ENCODE assay signal across 23 cellular contexts in genomic region chr16:49799172-49799571, GRCh38. TPM values are rescaled to one million over a fixed set of nuclear protein-coding genes. Genes with fewer than 3 reads are reported as not detected.
DNase-seq lines count a peak whose midpoint lies in the region; ATAC-seq, FAIRE-seq and TF ChIP-seq lines count a peak whose summit lies in the region.
"Had no signal": no experiment of that assay in that cellular context is flagged by ENCODE, and none has a peak within 500 bp of the region (broad histone marks: within the 10 kb centered on the region; RNA-seq: fewer than 3 reads in every experiment).

No MANE protein-coding gene starts in this region.

- no peak overlapping the region for H2AFZ ChIP-seq in H1 (ENCODE audit: low read length)
- no peak overlapping the region for H2AFZ ChIP-seq in neural progenitor cell (replicated peaks)

- H2AK5ac ChIP-seq in H1 (ENCODE audit: low read depth, low read length): peak overlapping the region; percentile 28; the same call in 1 of the 2 replicates

- H3K4me2 ChIP-seq in H1 (ENCODE audit: insufficient read depth in 1 of 2, low read depth in 2 of 2, low read length in 2 of 2): peak overlapping the region; percentile 20 to 21; a peak in 3 of 4 replicates
- H3K4me2 ChIP-seq in neural progenitor cell: peak overlapping the region; percentile 43

- no peak for TF ChIP-seq EP300 in H1 (IDR thresholded peaks at IDR 0.05; ENCODE audit: borderline replicate concordance in 1 of 2, low read depth in 2 of 2, low read length in 2 of 2)

- CTCF ChIA-PET in H1 (lab: Charles Lee; ENCODE audit: partially characterized antibody): interaction anchor here (0.7 to 3.2 kb wide), 8 partner anchors 10 to 161 kb away, joined by 3 to 12 read pairs (median 4); no protein-coding TSS in a partner anchor

- H3K56ac ChIP-seq in H1 (replicated peaks; ENCODE audit: insufficient read length, low read depth, low read length): no peak overlapping the region

- WGBS in H1 (ENCODE audit: extremely low coverage in 1 of 2, insufficient coverage in 1 of 2, insufficient read length in 1 of 2, insufficient replicate concordance in 2 of 2, low coverage in 1 of 2, low lambda C conversion rate in 2 of 2, missing lambda C conversion rate in 1 of 2), 2 experiments: 55% methylated on average over 2 of the region's 4 CpGs; no CpG with 5 or more reads in 1 of the 2 experiments

- peak overlapping the region; percentile 10 for H3K4me3 Mint-ChIP-seq in neural progenitor cell
- H3K4me3 Mint-ChIP-seq: activated CD8-positive, alpha-beta memory T cell treated with anti-CD3 and anti-CD28 coated beads, Interleukin-2, amount 10 ng/mL, durations not matched to agents 7 days and 5 days; activated naive CD8-positive, alpha-beta T cell had no signal

- H4K5ac ChIP-seq in H1 (ENCODE audit: insufficient read length, low read depth, low read length): no peak overlapping the region

- H2BK15ac ChIP-seq in H1 (ENCODE audit: low read length): peak overlapping the region; percentile 83; the same call in 1 of the 2 replicates

- no peak overlapping the region for H3K4ac ChIP-seq in H1 (replicated peaks; ENCODE audit: insufficient read length, low read depth, low read length)

- no peak overlapping the region; a peak in 1 of 7 replicates for H3K9ac ChIP-seq in H1 (replicated peaks in 1 of 4; ENCODE audit: extremely low read depth in 1 of 4, low read depth in 3 of 4, low read length in 3 of 4)
- H3K9ac ChIP-seq in neural progenitor cell: no peak overlapping the region

- H3K18ac ChIP-seq in H1 (ENCODE audit: extremely low read depth, low read length): no peak overlapping the region

- H3K36me3 ChIP-seq in H1 (ENCODE audit: control insufficient read depth in 2 of 4, insufficient read depth in 4 of 4, low read length in 3 of 4): no peaks in the 10 kb centered on the region
- no peaks in the 10 kb centered on the region for H3K36me3 ChIP-seq in neural progenitor cell
- H3K36me3 ChIP-seq: vagina had no signal

- no peak for TF ChIP-seq POLR2A in H1 (IDR thresholded peaks at IDR 0.05; ENCODE audit: control extremely low read depth in 1 of 2, low read depth in 2 of 2, low read length in 2 of 2)

- H3K4me3 ChIP-seq in H1 (ENCODE audit: extremely low read depth in 1 of 4, insufficient read depth in 2 of 4, low read depth in 3 of 4, low read length in 4 of 4): no peak overlapping the region
- H3K4me3 ChIP-seq in neural progenitor cell: no peak overlapping the region
- H3K4me3 ChIP-seq: coronary artery, vagina had no signal

- H3K27me3 ChIP-seq in H1 (replicated peaks in 1 of 4; ENCODE audit: control insufficient read depth in 3 of 4, extremely low read depth in 1 of 4, insufficient read depth in 3 of 4, low read length in 3 of 4): no peaks in the 10 kb centered on the region
- H3K27me3 ChIP-seq in neural progenitor cell: no peaks in the 10 kb centered on the region
- H3K27me3 ChIP-seq: vagina had no signal

- no peaks in the 10 kb centered on the region for H3K23me2 ChIP-seq in H1 (ENCODE audit: low read depth, low read length)

- H3K79me2 ChIP-seq in H1 (ENCODE audit: control insufficient read depth in 1 of 2, insufficient read depth in 2 of 2, low read length in 2 of 2) (peaks cover 3 to 57% of the 10 kb centered on the region in 2 experiments; a peak in 3 of 4 replicates), neural progenitor cell (ENCODE audit: low read depth) (peaks cover 94% of the 10 kb centered on the region)

- peaks cover 28% of the 10 kb centered on the region for H3K79me1 ChIP-seq in H1 (ENCODE audit: low read depth, low read length)

- H3K27ac ChIP-seq in H1 (ENCODE audit: low read depth, low read length) (no peak overlapping the region), neural progenitor cell (peak overlapping the region; percentile 54)
- H3K27ac ChIP-seq: coronary artery, vagina had no signal

- H3K27me3 Mint-ChIP-seq in neural progenitor cell (ENCODE audit: insufficient read depth, low read depth): no peaks in the 10 kb centered on the region
- H3K27me3 Mint-ChIP-seq: activated naive CD8-positive, alpha-beta T cell had no signal

- TF ChIP-seq RAD21 in H1 (IDR thresholded peaks at IDR 0.05 in 1 of 2, conservative IDR thresholded peaks at IDR 0.05 in 1 of 2; ENCODE audit: low read depth in 2 of 2, low read length in 2 of 2): no peak

- H3K9me3 ChIP-seq in H1 (ENCODE audit: insufficient read depth in 2 of 2, low read depth in 1 of 2, low read length in 1 of 2): no peaks in the 10 kb centered on the region
- H3K9me3 ChIP-seq in neural progenitor cell (ENCODE audit: low read depth): no peaks in the 10 kb centered on the region
- H3K9me3 ChIP-seq: vagina had no signal

- peak; percentile 65 for FAIRE-seq in H1 (lab: Jason Lieb, UNC)
- FAIRE-seq: islet of Langerhans had no signal

- H3K4me1 Mint-ChIP-seq in neural progenitor cell: peaks cover 54% of the 10 kb centered on the region
- H3K4me1 Mint-ChIP-seq: activated CD8-positive, alpha-beta memory T cell treated with anti-CD3 and anti-CD28 coated beads, Interleukin-2, amount 10 ng/mL, durations not matched to agents 7 days and 5 days had no signal

- H2BK5ac ChIP-seq in H1 (ENCODE audit: low read depth, low read length): no peak overlapping the region

- H4K8ac ChIP-seq in H1 (ENCODE audit: extremely low read depth, insufficient read depth, low read length): no peak overlapping the region

- H2BK120ac ChIP-seq in H1 (replicated peaks; ENCODE audit: low read depth, low read length): no peak overlapping the region

- H4K20me1 ChIP-seq in H1 (replicated peaks in 1 of 2; ENCODE audit: control insufficient read depth in 1 of 2, insufficient read depth in 2 of 2, low read length in 2 of 2) (peaks cover 12 to 14% of the 10 kb centered on the region in 2 experiments), neural progenitor cell (ENCODE audit: low read depth) (peaks cover 84% of the 10 kb centered on the region)

- TF ChIP-seq CTCF in H1 (IDR thresholded peaks at IDR 0.05; ENCODE audit: control extremely low read depth in 1 of 3, insufficient read depth in 1 of 3, low read depth in 1 of 3, low read length in 3 of 3) (no peak), neural progenitor cell (IDR thresholded peaks at IDR 0.05) (no peak)

- no peak overlapping the region for H2BK20ac ChIP-seq in H1 (ENCODE audit: low read length)

- no peak overlapping the region for H3K23ac ChIP-seq in H1 (ENCODE audit: insufficient read length)

- H3K14ac ChIP-seq in H1 (ENCODE audit: insufficient read length): no peak overlapping the region

- peaks cover 12% of the 10 kb centered on the region for H3F3A ChIP-seq in neural progenitor cell (ENCODE audit: low read depth)

- ATAC-seq in Right ventricle myocardium superior (ENCODE audit: poor library complexity): no peak
- ATAC-seq: activated CD8-positive, alpha-beta memory T cell treated with anti-CD3 and anti-CD28 coated beads, Interleukin-2, amount 10 ng/mL, durations not matched to agents 7 days and 5 days; sciatic nerve had no signal

- H3K36me3 Mint-ChIP-seq in neural progenitor cell: peaks cover 11% of the 10 kb centered on the region
- H3K36me3 Mint-ChIP-seq: activated CD8-positive, alpha-beta memory T cell treated with anti-CD3 and anti-CD28 coated beads, Interleukin-2, amount 10 ng/mL, durations not matched to agents 7 days and 5 days; activated naive CD8-positive, alpha-beta T cell had no signal

- no peak overlapping the region for H2BK12ac ChIP-seq in H1 (ENCODE audit: low read depth, low read length)

- DNase-seq in NCI-H2107 treated with DMSO at 0.1 percent for 48 hours (lab: John Stamatoyannopoulos, UW; ENCODE audit: unreplicated experiment) (peak; percentile 0), NCI-H2107 (lab: John Stamatoyannopoulos, UW) (no peak), NCI-H2171 treated with DMSO at 0.1 percent for 48 hours (lab: John Stamatoyannopoulos, UW) (peak; percentile 86), H1 (ENCODE audit: low read depth in 1 of 2, low spot score in 2 of 2) (no peak), neural progenitor cell (ENCODE audit: low spot score) (peak; percentile 66), mucosa of gallbladder (ENCODE audit: low spot score) (no peak), nucleus accumbens (lab: John Stamatoyannopoulos, UW) (no peak), Right ventricle myocardium superior (no peak)
- DNase-seq: 8988T; activated CD4-positive, alpha-beta T cell treated with anti-CD3 and anti-CD28 coated beads for 48 hours; activated CD8-positive, alpha-beta memory T cell treated with anti-CD3 and anti-CD28 coated beads, Interleukin-2, amount 10 ng/mL, durations not matched to agents 7 days and 5 days; head of caudate nucleus; naive B cell; NCI-H187 treated with DMSO at 0.1 percent for 48 hours; NCI-H526; posterior cingulate gyrus; SHP77; T-helper 1 cell had no signal

- H3K4me1 ChIP-seq in H1 (replicated peaks in 1 of 4; ENCODE audit: control insufficient read depth in 3 of 4, insufficient read depth in 4 of 4, low read length in 3 of 4) (peaks cover 0 to 9% (median 2%) of the 10 kb centered on the region in 4 experiments; a peak in 6 of 7 replicates), neural progenitor cell (peaks cover 30% of the 10 kb centered on the region)

- POLR2A ChIA-PET in H1 (lab: Charles Lee; ENCODE audit: partially characterized antibody): interaction anchor here (0.9 to 1.3 kb wide), 2 partner anchors 18 to 33 kb away, joined by 3 read pairs; no protein-coding TSS in a partner anchor

- no peaks in the 10 kb centered on the region for H3K9me3 Mint-ChIP-seq in neural progenitor cell
- H3K9me3 Mint-ChIP-seq: naive B cell had no signal

- no peak overlapping the region for H4K91ac ChIP-seq in H1 (replicated peaks; ENCODE audit: insufficient read length, low read length)

- peak overlapping the region; percentile 62 for H3K27ac Mint-ChIP-seq in neural progenitor cell
- H3K27ac Mint-ChIP-seq: activated CD8-positive, alpha-beta memory T cell treated with anti-CD3 and anti-CD28 coated beads, Interleukin-2, amount 10 ng/mL, durations not matched to agents 7 days and 5 days; activated naive CD8-positive, alpha-beta T cell had no signal

- intact Hi-C loops in Right ventricle myocardium superior (cut with DNase I): no loop called here

TF ChIP-seq in H1, 55 proteins besides CTCF, POLR2A, EP300 and RAD21:
- TF ChIP-seq KDM4A (IDR thresholded peaks at IDR 0.05; ENCODE audit: low read depth, low read length, severe bottlenecking): no peak
- peak; percentile 57 for TF ChIP-seq TEAD4 (IDR thresholded peaks at IDR 0.05; ENCODE audit: low read depth, low read length)

RNA-seq across cellular contexts. Expression of gene ZNF423, which starts 56.7 kb away (rescaled TPM):
- 52.3 and 55.0 TPM in 2 replicates for total RNA-seq in H1 (2021; fragmentation: NEBNext Ultra II Directional; extraction: Animal tissue kit (Norgen Biotek cat#: 25700))
- polyA plus RNA-seq in H1 (2011; rRNA removed): 38.2 and 41.2 TPM in 2 replicates
- 21.9 TPM for polyA plus RNA-seq in H1 (2011; cell fraction: cytosol; rRNA removed)
- polyA plus RNA-seq in H1 (2011; cell fraction: nucleus; rRNA removed): 39.6 TPM
- polyA plus RNA-seq in H1 (2012, experiment 1 of 2): 39.6 to 51.6 TPM (median 48.3 TPM) in 4 replicates
- 33.1 TPM for polyA plus RNA-seq in H1 (2012, experiment 2 of 2)
- 24.8 TPM for polyA plus RNA-seq in H1 (2013, experiment 1 of 2)
- 27.0 TPM for polyA plus RNA-seq in H1 (2013, experiment 2 of 2)
- 47.8 and 68.0 TPM in 2 replicates for polyA minus RNA-seq in H1 (2011; rRNA and poly(A)+ RNA removed)
- 46.3 TPM for polyA minus RNA-seq in H1 (2011; cell fraction: cytosol; rRNA and poly(A)+ RNA removed)
- polyA minus RNA-seq in H1 (2011; cell fraction: nucleus; rRNA and poly(A)+ RNA removed): 49.0 TPM
- total RNA-seq in neural progenitor cell (ENCODE audit: low replicate concordance) (21.9 and 42.3 TPM in 2 replicates), mucosa of gallbladder (11.0 TPM), Right ventricle myocardium superior (8.4 TPM)
- total RNA-seq: activated CD8-positive, alpha-beta memory T cell treated with anti-CD3 and anti-CD28 coated beads, Interleukin-2, amount 10 ng/mL, durations not matched to agents 7 days and 5 days had no signal

Comparison
In these comparisons a context has a peak if more than half of its experiments do, and no peak if none do; other contexts are left out.
1. DNase-seq: peak in NCI-H2107 treated with DMSO at 0.1 percent for 48 hours (single experiment), NCI-H2171 treated with DMSO at 0.1 percent for 48 hours (single experiment) and neural progenitor cell (single experiment); none in NCI-H2107 (single experiment), H1 (0 of 2), mucosa of gallbladder (single experiment), nucleus accumbens (0 of 56) and Right ventricle myocardium superior (single experiment).